15 cellular contexts compared by ENCODE assay signal in genomic region chr14:102182901-102183619, GRCh38. TPM values are rescaled to one million over a fixed set of nuclear protein-coding genes. Genes with fewer than 3 reads are reported as not detected.
DNase-seq lines count a peak whose midpoint lies in the region; ATAC-seq and TF ChIP-seq lines count a peak whose summit lies in the region.
"Had no signal": no experiment of that assay in that cellular context is flagged by ENCODE, and none has a peak within 500 bp of the region (broad histone marks: within the 10 kb centered on the region; RNA-seq: fewer than 3 reads in every experiment).

No MANE protein-coding gene starts in this region.

- CTCF ChIA-PET in mammary epithelial cell (lab: Charles Lee; ENCODE audit: low non-redundant PET), result no interaction called here

- no peak overlapping the region for H3K23ac ChIP-seq in neuronal stem cell (ENCODE audit: low read depth, low read length, poor library complexity)

- H3K36me3 ChIP-seq in neuronal stem cell (replicated peaks in 1 of 2; ENCODE audit: control insufficient read depth in 2 of 2, insufficient read depth in 2 of 2, low read length in 2 of 2) (no peaks in the 10 kb centered on the region), WERI-Rb-1 (no peaks in the 10 kb centered on the region), mammary epithelial cell (ENCODE audit: insufficient read depth, low read length) (no peaks in the 10 kb centered on the region)

- no peaks in the 10 kb centered on the region for H3K27me3 ChIP-seq in neuronal stem cell (ENCODE audit: control insufficient read depth in 3 of 3, insufficient read depth in 3 of 3, low read depth in 1 of 3, low read length in 3 of 3)
- no peaks in the 10 kb centered on the region for H3K27me3 ChIP-seq in WERI-Rb-1 (ENCODE audit: insufficient read depth, low read depth, severe bottlenecking)
- no peaks in the 10 kb centered on the region for H3K27me3 ChIP-seq in mammary epithelial cell (ENCODE audit: insufficient read depth, low read length)

- peak overlapping the region in 4 of 5 experiments; percentile 4 to 76 (median 48) for H3K4me3 Mint-ChIP-seq in brain
- H3K4me3 Mint-ChIP-seq: activated naive CD8-positive, alpha-beta T cell treated with anti-CD3 and anti-CD28 coated beads, Interleukin-2, amount 10 ng/mL, durations not matched to agents 7 days and 5 days; GM23338 had no signal

- H3K79me1 ChIP-seq in neuronal stem cell (ENCODE audit: low read depth, low read length), result peaks cover 4% of the 10 kb centered on the region

- H3K9ac ChIP-seq in neuronal stem cell (ENCODE audit: low read depth, low read length, poor library complexity) (no peak overlapping the region), mammary epithelial cell (ENCODE audit: insufficient read depth, low read length) (no peak overlapping the region)

- H2BK12ac ChIP-seq in neuronal stem cell (ENCODE audit: low read length), result no peak overlapping the region

- H2AFZ ChIP-seq in neuronal stem cell (ENCODE audit: low read length) (no peak overlapping the region), mammary epithelial cell (ENCODE audit: low read depth, low read length) (no peak overlapping the region)
- H2AFZ ChIP-seq: GM23338 had no signal

- ATAC-seq in HG02852 (IDR thresholded peaks at IDR 0.05; ENCODE audit: unreplicated experiment), result no peak
- no peak for ATAC-seq in HG03097 (IDR thresholded peaks at IDR 0.05; ENCODE audit: low FRiP score, unreplicated experiment)
- ATAC-seq: GM23338 had no signal

- H4K8ac ChIP-seq in neuronal stem cell (ENCODE audit: low read depth, low read length), result no peak overlapping the region

- no peak overlapping the region for H3K14ac ChIP-seq in neuronal stem cell (ENCODE audit: low read length)

- H3K9me3 Mint-ChIP-seq in brain, result no peaks in the 10 kb centered on the region
- H3K9me3 Mint-ChIP-seq: activated naive CD8-positive, alpha-beta T cell treated with anti-CD3 and anti-CD28 coated beads, Interleukin-2, amount 10 ng/mL, durations not matched to agents 7 days and 5 days; GM23338 had no signal

- H3K9me3 ChIP-seq in neuronal stem cell (replicated peaks in 1 of 2; ENCODE audit: control insufficient read depth in 2 of 2, insufficient read depth in 1 of 2, low read depth in 1 of 2, low read length in 2 of 2) (no peaks in the 10 kb centered on the region), WERI-Rb-1 (ENCODE audit: severe bottlenecking) (no peaks in the 10 kb centered on the region), mammary epithelial cell (replicated peaks; ENCODE audit: insufficient read depth, low read length) (no peaks in the 10 kb centered on the region)

- TF ChIP-seq CTCF in AG10803 (conservative IDR thresholded peaks at IDR 0.05; ENCODE audit: low read length) (no peak), brain (conservative IDR thresholded peaks at IDR 0.05) (no peak), WERI-Rb-1 (IDR thresholded peaks at IDR 0.05; ENCODE audit: low read depth, low read length) (no peak), mammary epithelial cell (conservative IDR thresholded peaks at IDR 0.05 in 1 of 2, IDR thresholded peaks at IDR 0.05 in 1 of 2; ENCODE audit: extremely low read depth in 1 of 2, insufficient read depth in 1 of 2, low read depth in 1 of 2, low read length in 2 of 2) (no peak)

- dilution Hi-C loops in mammary epithelial cell (cut with HindIII; ENCODE audit: low sequenced_read_pairs), result no loop called here

- H4K20me1 ChIP-seq in mammary epithelial cell (ENCODE audit: insufficient read depth, low read length), result no peaks in the 10 kb centered on the region

- H3K4me2 ChIP-seq in neuronal stem cell (ENCODE audit: insufficient read depth, low read length, poor library complexity, severe bottlenecking), result no peak overlapping the region
- no peak overlapping the region for H3K4me2 ChIP-seq in mammary epithelial cell (ENCODE audit: insufficient read depth, low read depth, low read length)
- H3K4me2 ChIP-seq: GM23338 had no signal

- H3K4me3 ChIP-seq in AG10803 (ENCODE audit: low read length) (no peak overlapping the region), neuronal stem cell (ENCODE audit: low read length in 2 of 2) (no peak overlapping the region), WERI-Rb-1 (ENCODE audit: low read depth, low read length) (no peak overlapping the region), mammary epithelial cell (replicated peaks in 1 of 3; ENCODE audit: insufficient read depth in 1 of 3, low read depth in 2 of 3, low read length in 3 of 3) (no peak overlapping the region)
- H3K4me3 ChIP-seq: GM23338 had no signal

- no peak overlapping the region for H2BK15ac ChIP-seq in neuronal stem cell (ENCODE audit: low read length)

- no peak overlapping the region for H3K4ac ChIP-seq in neuronal stem cell (ENCODE audit: low read length)

- DNase-seq in AG10803 (ENCODE audit: low read depth), result peak; percentile 56
- peak; percentile 11 for DNase-seq in HT1080 (ENCODE audit: low read depth)
- no peak for DNase-seq in neuronal stem cell (ENCODE audit: low spot score)
- DNase-seq in WERI-Rb-1, result no peak
- DNase-seq in mammary epithelial cell, result no peak
- DNase-seq: activated CD4-positive, alpha-beta T cell treated with anti-CD3 and anti-CD28 coated beads, Interleukin-2, amount 50 U/mL, for 1 hour; activated naive CD8-positive, alpha-beta T cell treated with anti-CD3 and anti-CD28 coated beads, Interleukin-2, amount 10 ng/mL, durations not matched to agents 7 days and 5 days; islet precursor cell; MM.1S; stimulated activated CD4-positive, alpha-beta T cell treated with anti-CD3 and anti-CD28 coated beads, Interleukin-2, amount 100 ng/mL, for 48 hours; stimulated activated naive CD4-positive, alpha-beta T cell treated with Interleukin-2 at 50 U/mL for 16 hours had no signal

- H3K36me3 Mint-ChIP-seq in brain, result peaks cover 5% of the 10 kb centered on the region
- H3K36me3 Mint-ChIP-seq: activated naive CD8-positive, alpha-beta T cell treated with anti-CD3 and anti-CD28 coated beads, Interleukin-2, amount 10 ng/mL, durations not matched to agents 7 days and 5 days had no signal

- in situ Hi-C loops in mammary epithelial cell (cut with MboI; ENCODE audit: low sequenced_read_pairs in 2 of 2), result no loop called here

- intact Hi-C loops in mammary epithelial cell (cut with micrococcal nuclease), result no loop called here

- BruUV-seq in mammary epithelial cell (replicated peaks; lab: Mats Ljungman, UMichigan), result no TSS peak

- H3K18ac ChIP-seq in neuronal stem cell (ENCODE audit: low read length), result no peak overlapping the region

- no peak overlapping the region for H2AK5ac ChIP-seq in neuronal stem cell (ENCODE audit: low read depth, low read length)

- H3K27ac Mint-ChIP-seq in brain, result peak overlapping the region; percentile 6 to 96 (median 94)
- H3K27ac Mint-ChIP-seq: activated naive CD8-positive, alpha-beta T cell treated with anti-CD3 and anti-CD28 coated beads, Interleukin-2, amount 10 ng/mL, durations not matched to agents 7 days and 5 days; GM23338 had no signal

- H4K91ac ChIP-seq in neuronal stem cell (ENCODE audit: low read depth, low read length, poor library complexity), result no peak overlapping the region

- H3K27ac ChIP-seq in neuronal stem cell (replicated peaks; ENCODE audit: low read length), result peak overlapping the region; percentile 12
- no peak overlapping the region for H3K27ac ChIP-seq in WERI-Rb-1
- no peak overlapping the region for H3K27ac ChIP-seq in mammary epithelial cell (ENCODE audit: insufficient read depth, low read depth, low read length)

- peaks cover 93% of the 10 kb centered on the region for H3K4me1 Mint-ChIP-seq in brain

- no CpG with 5 or more reads among the region's 9 CpGs for WGBS in neuronal stem cell (ENCODE audit: extremely low coverage in 2 of 2, insufficient read length in 2 of 2, insufficient replicate concordance in 1 of 2), 2 donors
- WGBS in mammary epithelial cell (ENCODE audit: low coverage, missing lambda C conversion rate), result 86% methylated on average over 9 of the region's 9 CpGs

- no peak overlapping the region for H2BK5ac ChIP-seq in neuronal stem cell (ENCODE audit: low read length)

- H3K79me2 ChIP-seq in mammary epithelial cell (ENCODE audit: insufficient read depth, low read length), result peaks cover 87% of the 10 kb centered on the region

- no peak overlapping the region for H2BK120ac ChIP-seq in neuronal stem cell (ENCODE audit: low read depth, low read length)

- H3K27me3 Mint-ChIP-seq in brain, result no peaks in the 10 kb centered on the region
- H3K27me3 Mint-ChIP-seq: activated naive CD8-positive, alpha-beta T cell treated with anti-CD3 and anti-CD28 coated beads, Interleukin-2, amount 10 ng/mL, durations not matched to agents 7 days and 5 days had no signal

- H3K4me1 ChIP-seq in neuronal stem cell (ENCODE audit: control insufficient read depth in 2 of 2, insufficient read depth in 1 of 2, low read depth in 1 of 2, low read length in 2 of 2), result peaks cover 15 to 30% of the 10 kb centered on the region in 2 donors
- H3K4me1 ChIP-seq in mammary epithelial cell (ENCODE audit: insufficient read depth, low read length), result peaks cover 16% of the 10 kb centered on the region

RNA-seq across cellular contexts. Expression of gene WDR20, which starts 43.4 kb away (rescaled TPM):
- 18.7 and 21.6 TPM in 2 replicates for total RNA-seq in HT1080 (2014; rRNA removed; shearing (Covaris generic))
- polyA plus RNA-seq in HT1080 (2015; cell fraction: cytosol; rRNA removed), result 16.9 and 17.0 TPM in 2 replicates
- 20.7 and 21.7 TPM in 2 replicates for polyA plus RNA-seq in HT1080 (2015; cell fraction: nucleus; rRNA removed)
- polyA plus RNA-seq in brain (ENCODE audit: insufficient read depth, low read depth, low replicate concordance) (15.6 TPM), mammary epithelial cell (18.0 TPM)
- polyA plus RNA-seq in neuronal stem cell (2013, experiment 1 of 2), result 12.6 TPM
- polyA plus RNA-seq in neuronal stem cell (2013, experiment 2 of 2), result 13.0 TPM
- 10 to 100 TPM; 25.3 to 27.3 TPM for total RNA-seq in mammary epithelial cell
- 1.9 TPM for polyA minus RNA-seq in mammary epithelial cell

Comparison
In these comparisons a context has a peak if more than half of its experiments do, and no peak if none do; other contexts are left out.
1. DNase-seq: peak in AG10803 (single experiment) and HT1080 (single experiment); none in neuronal stem cell (single experiment), WERI-Rb-1 (single experiment) and mammary epithelial cell (single experiment).